In the genomic region with DNA sequence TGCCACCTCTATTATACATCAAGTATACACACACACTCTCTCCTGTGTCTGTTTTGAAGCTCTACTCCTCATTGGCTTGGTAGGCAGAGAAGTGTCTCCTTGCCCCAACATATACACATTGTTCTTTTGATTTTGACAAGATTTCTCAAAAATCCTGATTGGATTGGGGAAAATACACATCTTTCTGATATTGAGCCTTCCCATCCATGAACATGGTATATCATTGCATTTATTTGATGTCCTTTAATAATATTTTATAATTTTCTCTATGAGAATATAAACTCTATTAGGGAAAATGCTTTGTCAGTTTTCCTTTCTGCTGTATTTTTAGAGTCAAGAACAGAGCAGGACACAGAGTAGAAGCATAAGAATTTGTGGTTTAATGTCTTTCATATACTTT, we compare ENCODE assay signal across 6 cellular contexts.
"Had no signal": no experiment of that assay in that cellular context is flagged by ENCODE, and none has a peak within 500 bp of the region (broad histone marks: within the 10 kb centered on the region; RNA-seq: fewer than 3 reads in every experiment).

No MANE protein-coding gene starts in this region.

- H3K27ac ChIP-seq: HL-60, KMS-11 had no signal

- DNase-seq: IMR-90, KBM-7, KG1 had no signal

- H3K4me3 ChIP-seq: K562 had no signal
